1 cellular context compared by ENCODE assay signal in the genomic region with DNA sequence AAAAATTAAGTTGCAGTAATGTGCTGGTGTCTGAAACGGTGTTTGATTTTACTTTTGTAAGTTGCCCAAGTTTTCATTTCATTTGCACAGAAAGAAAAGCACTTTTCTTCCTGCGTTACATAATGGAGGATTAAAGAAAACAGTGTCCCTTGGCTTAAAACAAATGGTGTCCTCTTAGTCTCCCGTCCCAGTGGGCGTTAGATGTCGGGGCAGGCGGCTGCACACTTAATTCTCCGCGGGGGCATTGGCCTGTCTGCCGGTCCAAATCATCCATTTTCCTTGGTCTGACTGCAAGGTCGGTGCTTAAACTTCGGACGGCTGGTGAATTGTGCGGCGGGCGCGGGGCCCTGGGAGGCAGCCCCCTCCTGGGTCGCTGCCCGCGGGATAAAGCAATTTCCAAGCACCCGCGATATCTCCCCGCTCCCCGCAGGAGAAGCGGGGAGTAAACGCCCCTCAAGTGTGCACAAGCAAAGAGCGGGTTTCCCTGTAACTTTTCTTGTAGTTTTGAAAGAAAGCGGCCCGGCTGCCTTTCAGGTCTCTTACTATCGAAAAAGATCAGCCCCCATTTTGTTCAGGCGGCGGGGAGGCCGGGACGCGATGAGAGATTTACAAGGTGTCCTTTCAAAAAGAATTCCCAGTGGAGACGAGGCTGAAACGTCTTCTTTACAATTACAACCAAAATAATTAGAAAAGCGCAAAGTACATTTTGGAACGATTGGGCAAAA.
TF ChIP-seq lines count a peak whose summit lies in the region.

No MANE protein-coding gene starts in this region.

TF ChIP-seq in WTC11, 78 proteins besides CTCF, POLR2A, EP300 and RAD21 (continued from another document):
- TF ChIP-seq, protein P1, sequence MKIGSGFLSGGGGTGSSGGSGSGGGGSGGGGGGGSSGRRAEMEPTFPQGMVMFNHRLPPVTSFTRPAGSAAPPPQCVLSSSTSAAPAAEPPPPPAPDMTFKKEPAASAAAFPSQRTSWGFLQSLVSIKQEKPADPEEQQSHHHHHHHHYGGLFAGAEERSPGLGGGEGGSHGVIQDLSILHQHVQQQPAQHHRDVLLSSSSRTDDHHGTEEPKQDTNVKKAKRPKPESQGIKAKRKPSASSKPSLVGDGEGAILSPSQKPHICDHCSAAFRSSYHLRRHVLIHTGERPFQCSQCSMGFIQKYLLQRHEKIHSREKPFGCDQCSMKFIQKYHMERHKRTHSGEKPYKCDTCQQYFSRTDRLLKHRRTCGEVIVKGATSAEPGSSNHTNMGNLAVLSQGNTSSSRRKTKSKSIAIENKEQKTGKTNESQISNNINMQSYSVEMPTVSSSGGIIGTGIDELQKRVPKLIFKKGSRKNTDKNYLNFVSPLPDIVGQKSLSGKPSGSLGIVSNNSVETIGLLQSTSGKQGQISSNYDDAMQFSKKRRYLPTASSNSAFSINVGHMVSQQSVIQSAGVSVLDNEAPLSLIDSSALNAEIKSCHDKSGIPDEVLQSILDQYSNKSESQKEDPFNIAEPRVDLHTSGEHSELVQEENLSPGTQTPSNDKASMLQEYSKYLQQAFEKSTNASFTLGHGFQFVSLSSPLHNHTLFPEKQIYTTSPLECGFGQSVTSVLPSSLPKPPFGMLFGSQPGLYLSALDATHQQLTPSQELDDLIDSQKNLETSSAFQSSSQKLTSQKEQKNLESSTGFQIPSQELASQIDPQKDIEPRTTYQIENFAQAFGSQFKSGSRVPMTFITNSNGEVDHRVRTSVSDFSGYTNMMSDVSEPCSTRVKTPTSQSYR (CRISPR knock-in tag; IDR thresholded peaks at IDR 0.05), result no peak
- no peak for TF ChIP-seq PRRX2 (CRISPR knock-in tag; IDR thresholded peaks at IDR 0.05)
- TF ChIP-seq, protein P2, sequence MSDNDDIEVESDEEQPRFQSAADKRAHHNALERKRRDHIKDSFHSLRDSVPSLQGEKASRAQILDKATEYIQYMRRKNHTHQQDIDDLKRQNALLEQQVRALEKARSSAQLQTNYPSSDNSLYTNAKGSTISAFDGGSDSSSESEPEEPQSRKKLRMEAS (CRISPR knock-in tag; IDR thresholded peaks at IDR 0.05), result no peak
TF ChIP-seq in WTC11: peak in this region for 0.
